14 cellular contexts compared by ENCODE assay signal in the genomic region with DNA sequence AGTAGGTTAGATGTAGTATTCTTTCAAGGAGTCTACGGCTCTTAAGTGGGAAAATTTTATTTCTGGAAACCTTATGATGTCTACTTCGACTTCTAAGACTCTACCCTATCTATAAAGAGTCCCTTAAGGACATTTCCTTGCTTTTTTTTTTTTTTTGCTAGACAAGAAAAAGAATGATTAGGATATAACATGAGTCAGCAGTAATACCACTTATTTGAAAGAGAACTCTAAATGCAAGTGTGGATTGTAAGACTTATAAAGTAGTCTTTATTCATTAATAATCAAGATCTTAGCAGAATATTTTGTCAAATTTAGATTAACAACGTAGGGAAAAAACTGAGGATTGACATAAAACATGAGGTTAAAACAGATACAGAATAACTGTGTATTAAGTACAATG.
A peak's percentile ranks its signal among the peaks of the same experiment; 100 is the strongest.
DNase-seq lines count a peak whose midpoint lies in the region; ATAC-seq and FAIRE-seq lines count a peak whose summit lies in the region.
"Had no signal": no experiment of that assay in that cellular context is flagged by ENCODE, and none has a peak within 500 bp of the region (broad histone marks: within the 10 kb centered on the region; RNA-seq: fewer than 3 reads in every experiment).

No MANE protein-coding gene starts in this region.

- H3K9me3 ChIP-seq in mesenchymal stem cell (ENCODE audit: control insufficient read depth, low read length) = no peaks in the 10 kb centered on the region
- H3K9me3 ChIP-seq: HAP-1, Peyer's patch had no signal

- H3K4me2 ChIP-seq in mesenchymal stem cell (ENCODE audit: low read length, poor library complexity, severe bottlenecking) = no peak overlapping the region

- H3K27me3 ChIP-seq in mesenchymal stem cell (ENCODE audit: control insufficient read depth in 1 of 2, insufficient read depth in 1 of 2, low read length in 2 of 2) = no peaks in the 10 kb centered on the region
- H3K27me3 ChIP-seq: Peyer's patch had no signal

- H3K18ac ChIP-seq in mesenchymal stem cell (ENCODE audit: low read depth in 1 of 2, low read length in 2 of 2) = no peak overlapping the region

- no peak overlapping the region for H4K8ac ChIP-seq in mesenchymal stem cell (ENCODE audit: low read length)

- H3K36me3 ChIP-seq in mesenchymal stem cell (ENCODE audit: control insufficient read depth in 1 of 2, insufficient read depth in 2 of 2, low read depth in 1 of 2, low read length in 2 of 2) = peaks cover 0 to 85% of the 10 kb centered on the region in 2 experiments

- peak; percentile 6 for FAIRE-seq in A204.1 (lab: Jason Lieb, UNC)

- H4K91ac ChIP-seq in mesenchymal stem cell (ENCODE audit: low read length) = no peak overlapping the region

- no peak overlapping the region for H2BK15ac ChIP-seq in mesenchymal stem cell (ENCODE audit: low read depth, poor library complexity, severe bottlenecking)

- no peak overlapping the region for H3K27ac ChIP-seq in mesenchymal stem cell (ENCODE audit: low read length, poor library complexity, severe bottlenecking)
- H3K27ac ChIP-seq: Peyer's patch had no signal

- peaks cover 5% of the 10 kb centered on the region for H3K79me1 ChIP-seq in mesenchymal stem cell (replicated peaks; ENCODE audit: low read length, poor library complexity, severe bottlenecking)

- H3K9ac ChIP-seq in mesenchymal stem cell (ENCODE audit: low read length) = peak overlapping the region; percentile 30

- no peak overlapping the region for H3K23ac ChIP-seq in mesenchymal stem cell (ENCODE audit: low read length in 2 of 2)

- H2AFZ ChIP-seq in mesenchymal stem cell (ENCODE audit: low read depth, low read length) = no peak overlapping the region

- no peak overlapping the region for H2BK12ac ChIP-seq in mesenchymal stem cell (ENCODE audit: low read length in 2 of 2)

- H3K14ac ChIP-seq in mesenchymal stem cell (ENCODE audit: low read length in 2 of 2) = no peak overlapping the region

- peak; percentile 13 for DNase-seq in ELR (ENCODE audit: low read depth)
- peak; percentile 20 for DNase-seq in amniotic epithelial cell (ENCODE audit: low read depth)
- DNase-seq in mesenchymal stem cell = no peak
- no peak for DNase-seq in NCI-H524 treated with DMSO at 0.1 percent for 48 hours (lab: John Stamatoyannopoulos, UW)
- no peak for DNase-seq in cerebellar cortex (ENCODE audit: low spot score)
- DNase-seq: EL, KG1, NCI-H1436 treated with DMSO at 0.1 percent for 48 hours, NCI-H510A, Peyer's patch had no signal

- no peak overlapping the region for H2BK120ac ChIP-seq in mesenchymal stem cell (ENCODE audit: low read depth, low read length)

- no peak for ATAC-seq in HG02571 (IDR thresholded peaks at IDR 0.05; ENCODE audit: unreplicated experiment)
- ATAC-seq: Right ventricle myocardium inferior had no signal

- no peak overlapping the region for H3K4me3 ChIP-seq in mesenchymal stem cell (ENCODE audit: insufficient read depth in 1 of 2, low read depth in 1 of 2, low read length in 2 of 2)
- H3K4me3 ChIP-seq: HAP-1, Peyer's patch had no signal

- H3K4me1 ChIP-seq in mesenchymal stem cell (ENCODE audit: control insufficient read depth, insufficient read depth, low read depth, low read length) = no peaks in the 10 kb centered on the region
- H3K4me1 ChIP-seq: HAP-1, Peyer's patch had no signal

- H3K4ac ChIP-seq in mesenchymal stem cell (ENCODE audit: low read depth in 1 of 2, low read length in 2 of 2) = no peak overlapping the region

- no peak overlapping the region for H2BK5ac ChIP-seq in mesenchymal stem cell (ENCODE audit: low read depth, low read length, poor library complexity, severe bottlenecking)

- no peak overlapping the region for H2AK5ac ChIP-seq in mesenchymal stem cell (ENCODE audit: low read length, severe bottlenecking)

- WGBS in mesenchymal stem cell = no CpG with 5 or more reads among the region's 3 CpGs

Comparison
In these comparisons a context has a peak if more than half of its experiments do, and no peak if none do; other contexts are left out.
1. DNase-seq: peak in ELR (single experiment) and amniotic epithelial cell (single experiment); none in mesenchymal stem cell (single experiment), NCI-H524 treated with DMSO at 0.1 percent for 48 hours (single experiment) and cerebellar cortex (single experiment).